Comparison of ENCODE assay signal across 7 cellular contexts in the genomic region with DNA sequence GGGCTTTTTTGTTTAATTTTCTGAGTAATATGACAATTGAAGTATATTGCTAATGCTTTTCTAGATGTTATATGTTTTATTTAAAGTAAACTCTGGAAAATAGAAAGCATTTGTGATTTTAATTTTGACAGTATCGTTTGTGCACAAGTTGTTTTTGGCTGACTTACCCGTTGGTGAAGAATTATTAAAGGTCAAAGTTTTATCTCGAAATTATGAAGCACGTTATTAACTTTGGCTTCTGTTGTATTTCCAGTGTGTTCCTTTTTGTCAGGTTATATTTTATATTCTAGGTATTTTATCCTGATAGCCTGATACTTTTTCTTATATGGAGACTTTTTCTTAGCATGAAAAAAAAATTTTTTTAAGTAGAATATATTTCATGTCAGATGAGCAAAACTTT.
"Had no signal": no experiment of that assay in that cellular context is flagged by ENCODE, and none has a peak within 500 bp of the region (broad histone marks: within the 10 kb centered on the region; RNA-seq: fewer than 3 reads in every experiment).

No MANE protein-coding gene starts in this region.

- DNase-seq: IMR-90, KBM-7 had no signal

- H3K4me3 Mint-ChIP-seq: IgD-negative memory B cell had no signal

- ATAC-seq: HepG2, K562 had no signal

- FAIRE-seq: HepG2, HTR-8/SVneo, K562 had no signal

- H3K27me3 Mint-ChIP-seq: IgD-negative memory B cell had no signal

- H3K4me3 ChIP-seq: K562 had no signal

- H3K27ac Mint-ChIP-seq: IgD-negative memory B cell had no signal

- H3K27ac ChIP-seq: HL-60 had no signal
